20 cellular contexts compared by ENCODE assay signal in genomic region chr2:85171916-85172315, GRCh38. TPM values are rescaled to one million over a fixed set of nuclear protein-coding genes. Genes with fewer than 3 reads are reported as not detected.
DNase-seq lines count a peak whose midpoint lies in the region; TF ChIP-seq lines count a peak whose summit lies in the region.
"Had no signal": no experiment of that assay in that cellular context is flagged by ENCODE, and none has a peak within 500 bp of the region (broad histone marks: within the 10 kb centered on the region; RNA-seq: fewer than 3 reads in every experiment).

No MANE protein-coding gene starts in this region.

- no peak overlapping the region for H2AK5ac ChIP-seq in H9 (ENCODE audit: insufficient read length, low read length)

- H3K9me3 Mint-ChIP-seq in H9, result no peaks in the 10 kb centered on the region; a peak in 1 of 5 replicates
- H3K9me3 Mint-ChIP-seq in endodermal cell, result no peaks in the 10 kb centered on the region

- H3K9me3 ChIP-seq in H9 (ENCODE audit: control insufficient read depth, low read depth, low read length) (no peaks in the 10 kb centered on the region), endodermal cell (ENCODE audit: control insufficient read depth, low read length) (no peaks in the 10 kb centered on the region)
- H3K9me3 ChIP-seq: BE2C had no signal

- no peak overlapping the region for H4K8ac ChIP-seq in H9 (replicated peaks; ENCODE audit: insufficient read length, low read depth, low read length)

- H3K23ac ChIP-seq in H9 (ENCODE audit: insufficient read length, low read depth, low read length), result no peak overlapping the region

- H3K27me3 ChIP-seq in H9 (ENCODE audit: insufficient read depth, low read length) (no peaks in the 10 kb centered on the region), endodermal cell (ENCODE audit: control insufficient read depth, insufficient read depth, low read length, poor library complexity, severe bottlenecking) (no peaks in the 10 kb centered on the region)
- H3K27me3 ChIP-seq: BE2C had no signal

- H2BK120ac ChIP-seq in H9 (ENCODE audit: low read depth, low read length, poor library complexity, severe bottlenecking), result no peak overlapping the region

- H4K5ac ChIP-seq in H9 (ENCODE audit: insufficient read length, low read depth, low read length), result no peak overlapping the region

- no peak overlapping the region for H3T11ph ChIP-seq in H9 (ENCODE audit: low read length)

- H3K4me1 ChIP-seq in H9 (ENCODE audit: insufficient read depth, low read length), result peaks cover 15% of the 10 kb centered on the region
- peaks cover 12% of the 10 kb centered on the region for H3K4me1 ChIP-seq in endodermal cell (ENCODE audit: control insufficient read depth, insufficient read depth, low read length)
- H3K4me1 ChIP-seq: BE2C had no signal

- H2BK12ac ChIP-seq in H9 (ENCODE audit: insufficient read length, low read depth, low read length), result no peak overlapping the region

- no peak overlapping the region for H2BK20ac ChIP-seq in H9 (ENCODE audit: low read depth, low read length, poor library complexity, severe bottlenecking)

- no peak overlapping the region for H3K4ac ChIP-seq in H9 (ENCODE audit: low read depth, low read length)

- no peak overlapping the region for H3K18ac ChIP-seq in H9 (ENCODE audit: insufficient read length, low read depth, low read length)

- peak overlapping the region in 2 of 3 experiments; percentile 25 to 54; a peak in 2 of 7 replicates for H3K27ac Mint-ChIP-seq in H9
- H3K27ac Mint-ChIP-seq in endodermal cell, result no peak overlapping the region
- H3K27ac Mint-ChIP-seq: CD4-positive, CD25-positive, alpha-beta regulatory T cell had no signal

- no peak overlapping the region for H2BK5ac ChIP-seq in H9 (ENCODE audit: insufficient read length, low read length)

- intact Hi-C loops in posterior vena cava (cut with DNase I), result no loop called here
- intact Hi-C loops in cardiac septum (cut with DNase I), result no loop called here

- H3K79me1 ChIP-seq in H9 (ENCODE audit: insufficient read depth, low read depth, low read length, poor library complexity, severe bottlenecking), result peaks cover 3% of the 10 kb centered on the region

- peaks cover 64 to 77% of the 10 kb centered on the region in 2 experiments for H3K4me1 Mint-ChIP-seq in H9
- peaks cover 50% of the 10 kb centered on the region for H3K4me1 Mint-ChIP-seq in endodermal cell
- H3K4me1 Mint-ChIP-seq: CD4-positive, CD25-positive, alpha-beta regulatory T cell; CD8-positive, alpha-beta memory T cell had no signal

- H4K20me1 ChIP-seq in H9 (ENCODE audit: control insufficient read depth, insufficient read depth, insufficient read length), result no peaks in the 10 kb centered on the region

- WGBS in H9 (ENCODE audit: extremely low coverage, insufficient read length, low lambda C conversion rate), result no CpG with 5 or more reads among the region's 10 CpGs
- WGBS in endodermal cell (ENCODE audit: insufficient coverage in 1 of 2, insufficient read length in 1 of 2), 2 experiments, result 85 to 96% methylated on average over 5 to 10 of the region's 10 CpGs

- H3K27ac ChIP-seq in H9 (ENCODE audit: insufficient read length, low read depth, low read length) (no peak overlapping the region), endodermal cell (ENCODE audit: low read depth, low read length) (no peak overlapping the region)
- H3K27ac ChIP-seq: GM23248 had no signal

- H3K14ac ChIP-seq in H9 (ENCODE audit: insufficient read depth, low read length), result no peak overlapping the region

- no peak for TF ChIP-seq CTCF in H9 (conservative IDR thresholded peaks at IDR 0.05)
- TF ChIP-seq CTCF in endodermal cell (conservative IDR thresholded peaks at IDR 0.05), result peak; percentile 26

- H3K79me2 ChIP-seq in H9 (ENCODE audit: insufficient read depth, low read length), result peaks cover 31% of the 10 kb centered on the region

- peaks cover 47% of the 10 kb centered on the region for H3K36me3 ChIP-seq in endodermal cell (ENCODE audit: control insufficient read depth, insufficient read depth, low read length)
- H3K36me3 ChIP-seq: BE2C had no signal

- H3K27me3 Mint-ChIP-seq in H9 (ENCODE audit: low read depth), result no peaks in the 10 kb centered on the region
- H3K27me3 Mint-ChIP-seq in endodermal cell (ENCODE audit: insufficient read depth), result no peaks in the 10 kb centered on the region

- H4K91ac ChIP-seq in H9 (ENCODE audit: insufficient read length, low read depth, low read length), result no peak overlapping the region

- no peak overlapping the region for H2AFZ ChIP-seq in H9 (ENCODE audit: low read length)
- H2AFZ ChIP-seq: GM23248 had no signal

- H3K23me2 ChIP-seq in H9 (ENCODE audit: insufficient read length, low read depth, low read length, poor library complexity, severe bottlenecking), result no peaks in the 10 kb centered on the region

- no peak overlapping the region for H3K9ac ChIP-seq in H9 (ENCODE audit: extremely low read depth, insufficient read length, low read length)
- no peak overlapping the region for H3K9ac ChIP-seq in endodermal cell (ENCODE audit: extremely low read depth, low read length, poor library complexity, severe bottlenecking)
- H3K9ac ChIP-seq: GM23248 had no signal

- DNase-seq in H9, result no peak
- no peak for DNase-seq in endodermal cell
- DNase-seq in posterior vena cava (ENCODE audit: low spot score), result peak; percentile 53
- DNase-seq in cortex of kidney (lab: John Stamatoyannopoulos, UW), result no peak
- no peak for DNase-seq in cardiac septum (ENCODE audit: low spot score)
- DNase-seq in amygdala (lab: John Stamatoyannopoulos, UW), result no peak
- DNase-seq: BE2C; C1 segment of cervical spinal cord; CD4-positive, CD25-positive, alpha-beta regulatory T cell; CD8-positive, alpha-beta memory T cell; COR-L47; DMS 273 treated with DMSO at 0.1 percent for 48 hours; DMS53; DND-41; EL; GM23248; H7 had no signal

- H3K4me3 Mint-ChIP-seq in H9 (no peak overlapping the region), endodermal cell (no peak overlapping the region)
- H3K4me3 Mint-ChIP-seq: CD4-positive, CD25-positive, alpha-beta regulatory T cell had no signal

- no peak overlapping the region for H3K4me3 ChIP-seq in endodermal cell (ENCODE audit: low read length)
- H3K4me3 ChIP-seq: GM12878, GM23248 had no signal

- H3K36me3 Mint-ChIP-seq in H9 (ENCODE audit: insufficient read depth in 1 of 3, low read depth in 3 of 3), result peaks cover 17 to 36% (median 30%) of the 10 kb centered on the region in 3 experiments; a peak in 6 of 7 replicates
- H3K36me3 Mint-ChIP-seq in endodermal cell (ENCODE audit: low read depth), result peaks cover 38% of the 10 kb centered on the region
- H3K36me3 Mint-ChIP-seq: CD4-positive, CD25-positive, alpha-beta regulatory T cell; CD8-positive, alpha-beta memory T cell had no signal

- no peak overlapping the region for H3K4me2 ChIP-seq in H9 (ENCODE audit: insufficient read depth, insufficient read length, low read length)

- no peak overlapping the region for H3K56ac ChIP-seq in H9 (ENCODE audit: insufficient read length, low read depth, low read length)

- H2BK15ac ChIP-seq in H9 (ENCODE audit: low read depth, low read length), result no peak overlapping the region

RNA-seq across cellular contexts. Expression of gene TCF7L1, which starts 38.7 kb away (rescaled TPM):
- total RNA-seq in H9 (2021), result 112 and 117 TPM in 2 replicates
- 10 to 100 TPM; 71.9 to 73.3 TPM for total RNA-seq in endodermal cell
- 56.9 TPM for polyA plus RNA-seq in endodermal cell (2013, experiment 1 of 2)
- 50.0 TPM for polyA plus RNA-seq in endodermal cell (2013, experiment 2 of 2)
- total RNA-seq in posterior vena cava, result 10 to 100 TPM; 23.1 to 25.9 TPM
- total RNA-seq in cardiac septum, result 6.0 TPM
- total RNA-seq: A172; CD4-positive, CD25-positive, alpha-beta regulatory T cell; CD8-positive, alpha-beta memory T cell; HT-29 had no signal
